ENCODE assay signal across 18 cellular contexts in genomic region chr3:154872089-154872488, GRCh38.
DNase-seq lines count a peak whose midpoint lies in the region; ATAC-seq and TF ChIP-seq lines count a peak whose summit lies in the region.
"Had no signal": no experiment of that assay in that cellular context is flagged by ENCODE, and none has a peak within 500 bp of the region (broad histone marks: within the 10 kb centered on the region; RNA-seq: fewer than 3 reads in every experiment).

No MANE protein-coding gene starts in this region.

- peak overlapping the region; percentile 25 for H3K4me3 Mint-ChIP-seq in nephron progenitor cell
- H3K4me3 Mint-ChIP-seq: B cell had no signal

- peaks cover 9% of the 10 kb centered on the region for H3K9me3 Mint-ChIP-seq in nephron progenitor cell

- H3K27me3 ChIP-seq in left lung (no peaks in the 10 kb centered on the region), MG63 (no peaks in the 10 kb centered on the region)
- H3K27me3 ChIP-seq: SJSA1 had no signal

- no peak overlapping the region for H3K27ac ChIP-seq in left lung
- H3K27ac ChIP-seq: SJSA1 had no signal

- H3K36me3 Mint-ChIP-seq in nephron progenitor cell (ENCODE audit: low read depth): peaks cover 5% of the 10 kb centered on the region

- H3K9me3 ChIP-seq in left lung (no peaks in the 10 kb centered on the region), MG63 (no peaks in the 10 kb centered on the region; the same call in 1 of the 2 replicates)
- H3K9me3 ChIP-seq: SJSA1 had no signal

- in situ Hi-C loops in astrocyte of the spinal cord (cut with HindIII; ENCODE audit: low sequenced_read_pairs): no loop called here

- H3K4me1 Mint-ChIP-seq in nephron progenitor cell: peaks cover 22% of the 10 kb centered on the region
- H3K4me1 Mint-ChIP-seq: B cell had no signal

- H3K27ac Mint-ChIP-seq in nephron progenitor cell: peak overlapping the region; percentile 92
- H3K27ac Mint-ChIP-seq: B cell had no signal

- intact Hi-C loops in left lung (cut with DNase I): no loop called here

- peaks cover 0 to 6% of the 10 kb centered on the region in 2 donors for H3K4me1 ChIP-seq in left lung
- H3K4me1 ChIP-seq: SJSA1 had no signal

- H3K36me3 ChIP-seq in left lung (no peaks in the 10 kb centered on the region), MG63 (no peaks in the 10 kb centered on the region)
- H3K36me3 ChIP-seq: SJSA1 had no signal

- no peaks in the 10 kb centered on the region for H3K27me3 Mint-ChIP-seq in nephron progenitor cell (ENCODE audit: low read depth, poor library complexity)
- H3K27me3 Mint-ChIP-seq: B cell had no signal

- H3K4me3 ChIP-seq in astrocyte of the spinal cord (ENCODE audit: low read depth, low read length) (no peak overlapping the region), left lung (no peak overlapping the region), MG63 (no peak overlapping the region)
- H3K4me3 ChIP-seq: SJSA1 had no signal

- no peak for ATAC-seq in left lung

- TF ChIP-seq CTCF in astrocyte of the spinal cord (IDR thresholded peaks at IDR 0.05; ENCODE audit: low read depth, low read length): no peak
- TF ChIP-seq CTCF in nephron progenitor cell (IDR thresholded peaks at IDR 0.05): no peak
- TF ChIP-seq CTCF in left lung (IDR thresholded peaks at IDR 0.05): no peak

- peak; percentile 58 for DNase-seq in NCI-H146 (lab: John Stamatoyannopoulos, UW)
- DNase-seq in NCI-H146 treated with DMSO at 0.1 percent for 48 hours (lab: John Stamatoyannopoulos, UW; ENCODE audit: unreplicated experiment): no peak
- DNase-seq in astrocyte of the spinal cord (ENCODE audit: low read depth, low spot score): peak; percentile 71
- peak; percentile 7 for DNase-seq in nephron progenitor cell
- DNase-seq in NCI-H82 treated with DMSO at 0.1 percent for 48 hours (lab: John Stamatoyannopoulos, UW; ENCODE audit: unreplicated experiment): no peak
- no peak for DNase-seq in left lung
- no peak for DNase-seq in MG63
- DNase-seq in NAMALWA (ENCODE audit: low spot score): no peak
- DNase-seq: 8988T, GDM1, Karpas-422, NCI-H1105, NCI-H1694 treated with DMSO at 0.1 percent for 48 hours, NCI-H2107, NCI-H226, NCI-H524 had no signal

Comparison
In these comparisons a context has a peak if more than half of its experiments do, and no peak if none do; other contexts are left out.
1. DNase-seq: peak in NCI-H146 (single experiment), astrocyte of the spinal cord (single experiment) and nephron progenitor cell (single experiment); none in NCI-H146 treated with DMSO at 0.1 percent for 48 hours (single experiment), NCI-H82 treated with DMSO at 0.1 percent for 48 hours (single experiment), left lung (0 of 2), MG63 (single experiment) and NAMALWA (single experiment).